In genomic region chr12:97946701-97947100, GRCh38 we compare ENCODE assay signal across 9 cellular contexts.
"Had no signal": no experiment of that assay in that cellular context is flagged by ENCODE, and none has a peak within 500 bp of the region (broad histone marks: within the 10 kb centered on the region; RNA-seq: fewer than 3 reads in every experiment).

No MANE protein-coding gene starts in this region.

- H3K27me3 Mint-ChIP-seq: IgD-negative memory B cell had no signal

- H3K9ac ChIP-seq: GM23248 had no signal

- FAIRE-seq: H1, H54, HepG2 had no signal

- H3K4me3 ChIP-seq: GM23248 had no signal

- H2AFZ ChIP-seq: GM23248 had no signal

- DNase-seq: GM23248, H9, HCEC 1CT, KBM-7 had no signal

- H3K27ac Mint-ChIP-seq: H9, IgD-negative memory B cell had no signal

- H3K4me3 Mint-ChIP-seq: H9, IgD-negative memory B cell had no signal

- ATAC-seq: HepG2 had no signal

- H3K4me1 Mint-ChIP-seq: IgD-negative memory B cell had no signal

- H3K27ac ChIP-seq: GM23248, HL-60 had no signal
